20 cellular contexts compared by ENCODE assay signal in the genomic region with DNA sequence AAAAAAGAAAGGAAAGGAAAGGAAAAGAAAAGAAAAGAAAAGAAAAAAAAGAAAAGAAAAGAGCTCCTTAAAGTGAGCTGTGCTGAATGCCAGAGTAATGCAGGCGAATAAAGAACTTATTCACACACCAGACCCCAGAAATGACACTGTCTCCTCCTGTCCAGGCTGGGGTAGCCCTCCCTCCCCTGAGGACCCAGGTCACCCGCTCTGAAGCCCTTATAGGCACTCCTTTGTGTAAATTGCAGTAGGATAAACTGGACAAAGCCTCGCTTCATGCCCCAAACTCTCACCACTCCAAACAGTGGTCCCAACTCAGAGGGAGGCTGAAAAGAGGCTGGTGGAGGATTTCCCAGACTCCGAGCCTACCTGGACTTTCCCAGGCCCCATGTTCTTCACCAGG. TPM values are rescaled to one million over a fixed set of nuclear protein-coding genes. Genes with fewer than 3 reads are reported as not detected.
DNase-seq lines count a peak whose midpoint lies in the region; ATAC-seq and TF ChIP-seq lines count a peak whose summit lies in the region.
"Had no signal": no experiment of that assay in that cellular context is flagged by ENCODE, and none has a peak within 500 bp of the region (broad histone marks: within the 10 kb centered on the region; RNA-seq: fewer than 3 reads in every experiment).

No MANE protein-coding gene starts in this region.

- no peak overlapping the region for H3K4me3 ChIP-seq in PC-3 (ENCODE audit: low read length)
- H3K4me3 ChIP-seq in aorta (ENCODE audit: low read length in 2 of 2) = no peak overlapping the region
- H3K4me3 ChIP-seq: A549 had no signal

- H3K9me3 Mint-ChIP-seq in brain (peaks cover 0 to 3% (median 0%) of the 10 kb centered on the region in 5 experiments), neural crest cell (peaks cover 5% of the 10 kb centered on the region)
- H3K9me3 Mint-ChIP-seq: CD8-positive, alpha-beta memory T cell had no signal

- H4K20me1 ChIP-seq in PC-3 (ENCODE audit: low read length) = no peaks in the 10 kb centered on the region

- H3K36me3 Mint-ChIP-seq in brain (no peaks in the 10 kb centered on the region), neural crest cell (ENCODE audit: low read depth) (no peaks in the 10 kb centered on the region)
- H3K36me3 Mint-ChIP-seq: CD8-positive, alpha-beta memory T cell had no signal

- H3K79me2 ChIP-seq in PC-3 (ENCODE audit: low read length) = no peaks in the 10 kb centered on the region

- H3K36me3 ChIP-seq in PC-3 (ENCODE audit: low read depth, low read length) (no peaks in the 10 kb centered on the region), aorta (ENCODE audit: control insufficient read depth in 1 of 2, insufficient read depth in 2 of 2, low read length in 1 of 2) (no peaks in the 10 kb centered on the region)

- WGBS in aorta, 2 donors = 95% methylated on average over 4 of the region's 4 CpGs

- no peaks in the 10 kb centered on the region for H3K9me2 ChIP-seq in PC-3 (replicated peaks; ENCODE audit: low read length)

- TF ChIP-seq CTCF in PC-3 (conservative IDR thresholded peaks at IDR 0.05; ENCODE audit: low read depth, low read length) (no peak), brain (conservative IDR thresholded peaks at IDR 0.05) (no peak), neural crest cell (conservative IDR thresholded peaks at IDR 0.05) (no peak)

- CTCF ChIA-PET in PC-3 (lab: Charles Lee) = no interaction called here

- H3K4me1 Mint-ChIP-seq in brain = peaks cover 32% of the 10 kb centered on the region
- peaks cover 56% of the 10 kb centered on the region for H3K4me1 Mint-ChIP-seq in neural crest cell
- H3K4me1 Mint-ChIP-seq: CD8-positive, alpha-beta memory T cell had no signal

- H3K4me2 ChIP-seq in PC-3 (ENCODE audit: low read length) = peak overlapping the region; percentile 28
- H3K4me2 ChIP-seq: A549 had no signal

- H3F3A ChIP-seq in PC-3 (ENCODE audit: low read length, unreplicated experiment) = no peaks in the 10 kb centered on the region

- POLR2A ChIA-PET in PC-3 (lab: Charles Lee; ENCODE audit: unreplicated experiment) = no interaction called here

- H3K9me3 ChIP-seq in PC-3 (ENCODE audit: low read length) (no peaks in the 10 kb centered on the region), aorta (ENCODE audit: control insufficient read depth, low read length) (no peaks in the 10 kb centered on the region)
- H3K9me3 ChIP-seq: A549 had no signal

- no peak overlapping the region for H3K27ac ChIP-seq in PC-3 (ENCODE audit: low read length)
- H3K27ac ChIP-seq in aorta (ENCODE audit: low read depth in 1 of 2, low read length in 2 of 2) = no peak overlapping the region
- H3K27ac ChIP-seq: A549 had no signal

- no TSS peak for BruUV-seq in PC-3 (replicated peaks; lab: Mats Ljungman, UMichigan)

- H3K4me3 Mint-ChIP-seq in brain = peak overlapping the region in 1 of 5 experiments; percentile 9
- peak overlapping the region; percentile 50 for H3K4me3 Mint-ChIP-seq in neural crest cell
- H3K4me3 Mint-ChIP-seq: CD8-positive, alpha-beta memory T cell had no signal

- H3K4me1 ChIP-seq in PC-3 (ENCODE audit: insufficient read depth, low read length) = peaks cover 12% of the 10 kb centered on the region
- H3K4me1 ChIP-seq in aorta (ENCODE audit: control insufficient read depth in 1 of 2, insufficient read depth in 2 of 2, low read length in 2 of 2) = no peaks in the 10 kb centered on the region
- H3K4me1 ChIP-seq: A549 had no signal

- peak overlapping the region in 3 of 5 experiments; percentile 5 to 17 (median 13) for H3K27ac Mint-ChIP-seq in brain
- peak overlapping the region; percentile 66 for H3K27ac Mint-ChIP-seq in neural crest cell (ENCODE audit: unreplicated experiment)
- H3K27ac Mint-ChIP-seq: CD8-positive, alpha-beta memory T cell had no signal

- no peak overlapping the region for H2AFZ ChIP-seq in PC-3 (ENCODE audit: low read length)

- no peak overlapping the region for H3K9ac ChIP-seq in PC-3 (ENCODE audit: low read length)

- intact Hi-C loops in PC-3 (cut with micrococcal nuclease) (loop anchor here (5.0 kb wide), 1 partner anchor 55 kb away; no protein-coding TSS in a partner anchor), aorta (cut with DNase I) (no loop called here), cardiac septum (cut with DNase I) (no loop called here)

- ATAC-seq in PC-3 = no peak
- peak; percentile 28 for ATAC-seq in aorta (ENCODE audit: low FRiP score)
- ATAC-seq: A549, HepG2 had no signal

- H3K27me3 ChIP-seq in PC-3 (ENCODE audit: low read length) (no peaks in the 10 kb centered on the region), aorta (ENCODE audit: control insufficient read depth in 1 of 2, insufficient read depth in 2 of 2, low read length in 1 of 2) (no peaks in the 10 kb centered on the region)

- H3K27me3 Mint-ChIP-seq in brain (no peaks in the 10 kb centered on the region), neural crest cell (ENCODE audit: low read depth) (no peaks in the 10 kb centered on the region)

- DNase-seq in PC-3 = no peak
- peak; percentile 37 for DNase-seq in neural crest cell (ENCODE audit: low read depth, low spot score)
- no peak for DNase-seq in aorta
- no peak for DNase-seq in SK-N-DZ (ENCODE audit: low spot score)
- no peak for DNase-seq in cardiac septum (ENCODE audit: low spot score)
- no peak for DNase-seq in NCI-H226
- DNase-seq: C1 segment of cervical spinal cord; CD8-positive, alpha-beta memory T cell; GOT3; KBM-7; NCI-H1105; NCI-H2081 treated with DMSO at 0.1 percent for 48 hours; NCI-H510A; NCI-H748 treated with DMSO at 0.1 percent for 48 hours; NK-92 treated with Interleukin-12 subunit alpha and Interleukin-12 subunit beta, amount 100 ng/mL, for 24 hours; RPMI8226; SIG-M5 had no signal

RNA-seq across cellular contexts. Expression of a gene that starts 46.3 kb away (rescaled TPM):
- total RNA-seq in PC-3 (2014; rRNA removed) = 0.04 and 0.17 TPM in 2 replicates
- not detected for polyA plus RNA-seq in brain (ENCODE audit: insufficient read depth, low read depth, low replicate concordance)
- total RNA-seq in neural crest cell = 0.11 and 0.19 TPM in 2 replicates
- 1 to 10 TPM in 1 of 2 donors, under 1 TPM in 1; 0.52 to 1.2 TPM for total RNA-seq in aorta
- not detected for polyA plus RNA-seq in aorta
- 0.01 and 0.05 TPM in 2 replicates for polyA plus RNA-seq in SK-N-DZ (2014; cell fraction: cytosol; rRNA removed)
- polyA plus RNA-seq in SK-N-DZ (2014; cell fraction: nucleus; rRNA removed) = 0.05 TPM in 1 of 2 replicates, not detected in the other
- 2.5 TPM for total RNA-seq in cardiac septum
- total RNA-seq: HepG2 had no signal
